Comparison of ENCODE assay signal across 8 cellular contexts in genomic region chrX:53081925-53082772, GRCh38. TPM values are rescaled to one million over a fixed set of nuclear protein-coding genes. Genes with fewer than 3 reads are reported as not detected.
DNase-seq lines count a peak whose midpoint lies in the region; ATAC-seq, FAIRE-seq and TF ChIP-seq lines count a peak whose summit lies in the region.

Gene TSPYL2 (plus strand): TSS chrX:53082367. CDS start chrX:53082499, 132 bp downstream.

- TF ChIP-seq CTCF in Loucy (conservative IDR thresholded peaks at IDR 0.05; ENCODE audit: low read length) (no peak), fibroblast of pulmonary artery (IDR thresholded peaks at IDR 0.05; ENCODE audit: low read length, missing control alignments) (no peak)

- no peaks in the 10 kb centered on the region for H3K27me3 ChIP-seq in Loucy (ENCODE audit: insufficient read depth, low read length, poor library complexity, severe bottlenecking)

- peak; percentile 95 to 96 for ATAC-seq in natural killer cell treated with Interleukin-12 subunit alpha and Interleukin-12 subunit beta and Interleukin-15 and Interleukin-18, amount 100 ng/mL, for 72 hours
- peak; percentile 90 for ATAC-seq in stimulated activated naive CD8-positive, alpha-beta T cell treated with anti-CD3 and anti-CD28 coated beads, Interleukin-15, Interleukin-2, amounts not matched to agents 100 U/mL and 50 U/mL, for 24 hours

- H3K4me1 ChIP-seq in Loucy (ENCODE audit: insufficient read depth, low read length, poor library complexity, severe bottlenecking), result no peaks in the 10 kb centered on the region

- H3K4me3 Mint-ChIP-seq in natural killer cell treated with Interleukin-12 subunit alpha and Interleukin-12 subunit beta and Interleukin-15 and Interleukin-18, amount 100 ng/mL, for 72 hours, result peak within 1 kb of the TSS; percentile 95

- H3K36me3 Mint-ChIP-seq in natural killer cell treated with Interleukin-12 subunit alpha and Interleukin-12 subunit beta and Interleukin-15 and Interleukin-18, amount 100 ng/mL, for 72 hours, result peaks cover 11% of the 10 kb centered on the region

- peaks cover 0 to 4% of the 10 kb centered on the region in 2 donors for H3K27me3 Mint-ChIP-seq in natural killer cell treated with Interleukin-12 subunit alpha and Interleukin-12 subunit beta and Interleukin-15 and Interleukin-18, amount 100 ng/mL, for 72 hours

- no peaks in the 10 kb centered on the region for H3K9me2 ChIP-seq in Loucy (replicated peaks; ENCODE audit: low read depth, low read length)

- DNase-seq in EL (peak; percentile 95), H54 (ENCODE audit: insufficient read length, low spot score) (peak; percentile 42), fibroblast of pulmonary artery (ENCODE audit: low read depth) (peak; percentile 98)
- DNase-seq in activated T-helper 9 cell treated with anti-CD3 and anti-CD28 coated beads, Interleukin-2, amount 50 U/mL, for 16 hours (ENCODE audit: low read depth), result peak; percentile 88
- peak; percentile 95 for DNase-seq in natural killer cell treated with Interleukin-12 subunit alpha and Interleukin-12 subunit beta and Interleukin-15 and Interleukin-18, amount 100 ng/mL, for 72 hours (ENCODE audit: low spot score)
- peak; percentile 93 for DNase-seq in stimulated activated naive CD8-positive, alpha-beta T cell treated with anti-CD3 and anti-CD28 coated beads, Interleukin-15, Interleukin-2, amounts not matched to agents 100 U/mL and 50 U/mL, for 24 hours

- no peaks in the 10 kb centered on the region for H3K9me3 ChIP-seq in Loucy (ENCODE audit: insufficient read depth, low read depth, low read length)

- peak within 1 kb of the TSS; percentile 79 for H3K4me3 ChIP-seq in Loucy (ENCODE audit: low read length, poor library complexity, severe bottlenecking)
- peak within 1 kb of the TSS; percentile 72 for H3K4me3 ChIP-seq in fibroblast of pulmonary artery (replicated peaks; ENCODE audit: low read depth, low read length)

- TF ChIP-seq POLR2A in H54 (IDR thresholded peaks at IDR 0.05; ENCODE audit: low read depth, low read length) (peak; percentile 98), Raji (IDR thresholded peaks at IDR 0.05; ENCODE audit: insufficient read depth, low read depth, low read length) (peak; percentile 98)

- H2AFZ ChIP-seq in Loucy (ENCODE audit: low read length), result peak within 1 kb of the TSS; percentile 55; the same call in 1 of the 2 replicates

- peak within 1 kb of the TSS; percentile 93 to 94 for H3K27ac Mint-ChIP-seq in natural killer cell treated with Interleukin-12 subunit alpha and Interleukin-12 subunit beta and Interleukin-15 and Interleukin-18, amount 100 ng/mL, for 72 hours

- no peak for FAIRE-seq in H54 (lab: Jason Lieb, UNC)

- peak within 1 kb of the TSS; percentile 73 for H3K9ac ChIP-seq in Loucy (ENCODE audit: low read depth, low read length, poor library complexity, severe bottlenecking)

- peaks cover 7% of the 10 kb centered on the region for H4K20me1 ChIP-seq in Loucy (ENCODE audit: insufficient read depth, low read length, poor library complexity, severe bottlenecking)

- H3K4me2 ChIP-seq in Loucy (ENCODE audit: low read depth, low read length, poor library complexity, severe bottlenecking), result peak within 1 kb of the TSS; percentile 91

- H3K4me1 Mint-ChIP-seq in natural killer cell treated with Interleukin-12 subunit alpha and Interleukin-12 subunit beta and Interleukin-15 and Interleukin-18, amount 100 ng/mL, for 72 hours (ENCODE audit: low read depth in 2 of 2), result peaks cover 27 to 31% of the 10 kb centered on the region in 2 donors

- H3K79me2 ChIP-seq in Loucy (ENCODE audit: insufficient read depth, low read length), result peaks cover 17% of the 10 kb centered on the region; the same call in 1 of the 2 replicates

- H3K9me3 Mint-ChIP-seq in natural killer cell treated with Interleukin-12 subunit alpha and Interleukin-12 subunit beta and Interleukin-15 and Interleukin-18, amount 100 ng/mL, for 72 hours, result no peaks in the 10 kb centered on the region

- H3K36me3 ChIP-seq in Loucy (ENCODE audit: insufficient read depth, low read length), result peaks cover 5% of the 10 kb centered on the region; the same call in 1 of the 2 replicates

- H3F3A ChIP-seq in Loucy (ENCODE audit: low read depth), result no peaks in the 10 kb centered on the region

RNA-seq across cellular contexts. Expression of gene TSPYL2, which starts in this region (rescaled TPM):
- 10 to 100 TPM; 17.6 to 35.8 TPM for total RNA-seq in natural killer cell treated with Interleukin-12 subunit alpha and Interleukin-12 subunit beta and Interleukin-15 and Interleukin-18, amount 100 ng/mL, for 72 hours

Comparison
In these comparisons a context has a peak if more than half of its experiments do, and no peak if none do; other contexts are left out.
1. Peak in every context shown above with its lines: DNase-seq, ATAC-seq and H3K4me3 ChIP-seq.
2. DNase-seq: peak in every context shown above with its lines; median percentile 98 in fibroblast of pulmonary artery; 95 in EL; 95 in natural killer cell treated with Interleukin-12 subunit alpha and Interleukin-12 subunit beta and Interleukin-15 and Interleukin-18, amount 100 ng/mL, for 72 hours; 93 in stimulated activated naive CD8-positive, alpha-beta T cell treated with anti-CD3 and anti-CD28 coated beads, Interleukin-15, Interleukin-2, amounts not matched to agents 100 U/mL and 50 U/mL, for 24 hours; 88 in activated T-helper 9 cell treated with anti-CD3 and anti-CD28 coated beads, Interleukin-2, amount 50 U/mL, for 16 hours; 42 in H54.